ENCODE assay signal across 1 cellular context in genomic region chr1:166838766-166839599, GRCh38.
A peak's percentile ranks its signal among the peaks of the same experiment; 100 is the strongest.
TF ChIP-seq lines count a peak whose summit lies in the region.

POGK (plus strand) TSS chr1:166839475; CDS start chr1:166840957, 1,482 bp downstream.

TF ChIP-seq in HepG2, 621 proteins besides CTCF, POLR2A, EP300 and RAD21 (continued from another document and continues in another):
- TF ChIP-seq ZNF646 (CRISPR knock-in tag; IDR thresholded peaks at IDR 0.05): no peak
- TF ChIP-seq RBAK (CRISPR knock-in tag; IDR thresholded peaks at IDR 0.05): no peak
- TF ChIP-seq ONECUT2 (CRISPR knock-in tag; IDR thresholded peaks at IDR 0.05): peak; percentile 62; the same call in 1 of the 2 replicates
- TF ChIP-seq ESRRA (CRISPR knock-in tag; IDR thresholded peaks at IDR 0.05; ENCODE audit: low read depth): no peak
- no peak for TF ChIP-seq ZNF747 (CRISPR knock-in tag; IDR thresholded peaks at IDR 0.05; ENCODE audit: borderline replicate concordance)
- TF ChIP-seq SNAPC4 (CRISPR knock-in tag; IDR thresholded peaks at IDR 0.05): no peak
- peak; percentile 93 for TF ChIP-seq MXD3 (CRISPR knock-in tag; IDR thresholded peaks at IDR 0.05)
- no peak for TF ChIP-seq GTF2F1 (IDR thresholded peaks at IDR 0.05; ENCODE audit: low read length)
- TF ChIP-seq ZFX (CRISPR knock-in tag; IDR thresholded peaks at IDR 0.05; ENCODE audit: low read depth): peak; percentile 97
- no peak for TF ChIP-seq IRF1 (CRISPR knock-in tag; IDR thresholded peaks at IDR 0.05; ENCODE audit: low read depth)
- peak; percentile 59; the same call in 1 of the 2 replicates for TF ChIP-seq MLX (CRISPR knock-in tag; IDR thresholded peaks at IDR 0.05)
- peak; percentile 94; the same call in 1 of the 2 replicates for TF ChIP-seq ZNF670 (CRISPR knock-in tag; IDR thresholded peaks at IDR 0.05; ENCODE audit: borderline replicate concordance)
- TF ChIP-seq MAZ (IDR thresholded peaks at IDR 0.05; ENCODE audit: borderline replicate concordance, low read depth, low read length): peak; percentile 77
- TF ChIP-seq MAZ (CRISPR knock-in tag; IDR thresholded peaks at IDR 0.05; ENCODE audit: low read depth): peak; percentile 91
- 0 out of 2 replicates have a peak, but pooled peaks have one; percentile 36 for TF ChIP-seq RXRB (CRISPR knock-in tag; IDR thresholded peaks at IDR 0.05; ENCODE audit: borderline replicate concordance)
- TF ChIP-seq DRAP1 (CRISPR knock-in tag; IDR thresholded peaks at IDR 0.05): peak; percentile 27; the same call in 1 of the 2 replicates
- no peak; the same call in 1 of the 2 replicates for TF ChIP-seq ZNF629 (CRISPR knock-in tag; conservative IDR thresholded peaks at IDR 0.05)
- peak; percentile 96 for TF ChIP-seq RNF2 (conservative IDR thresholded peaks at IDR 0.05; ENCODE audit: low read depth)
- TF ChIP-seq E2F1 (CRISPR knock-in tag; IDR thresholded peaks at IDR 0.05): 0 out of 2 replicates have a peak, but pooled peaks have one; percentile 58
- TF ChIP-seq ELK4 (CRISPR knock-in tag; IDR thresholded peaks at IDR 0.05; ENCODE audit: borderline replicate concordance): peak; percentile 50; the same call in 1 of the 2 replicates
- no peak for TF ChIP-seq FOXK1 (CRISPR knock-in tag; IDR thresholded peaks at IDR 0.05; ENCODE audit: borderline replicate concordance, low read depth)
- TF ChIP-seq HMGXB4 (CRISPR knock-in tag; IDR thresholded peaks at IDR 0.05; ENCODE audit: borderline replicate concordance in 1 of 2, low read depth in 1 of 2): peak; percentile 61 to 69; a peak in 3 of 4 replicates
- TF ChIP-seq PHF21A (CRISPR knock-in tag; IDR thresholded peaks at IDR 0.05): peak; percentile 71; the same call in 1 of the 2 replicates
- no peak for TF ChIP-seq ZNF704 (CRISPR knock-in tag; IDR thresholded peaks at IDR 0.05; ENCODE audit: borderline replicate concordance)
- no peak for TF ChIP-seq GPBP1L1 (CRISPR knock-in tag; IDR thresholded peaks at IDR 0.05)
- peak; percentile 78 for TF ChIP-seq ETV5 (CRISPR knock-in tag; IDR thresholded peaks at IDR 0.05; ENCODE audit: borderline replicate concordance)
- TF ChIP-seq THRA (CRISPR knock-in tag; IDR thresholded peaks at IDR 0.05; ENCODE audit: borderline replicate concordance): no peak
- TF ChIP-seq MED13 (CRISPR knock-in tag; IDR thresholded peaks at IDR 0.05): no peak; the same call in 1 of the 2 replicates
- TF ChIP-seq HNF4A (CRISPR knock-in tag; IDR thresholded peaks at IDR 0.05): no peak
